In genomic region chr10:112967200-112967599, GRCh38 we compare ENCODE assay signal across 20 cellular contexts. TPM values are rescaled to one million over a fixed set of nuclear protein-coding genes. Genes with fewer than 3 reads are reported as not detected.
DNase-seq lines count a peak whose midpoint lies in the region; ATAC-seq, FAIRE-seq and TF ChIP-seq lines count a peak whose summit lies in the region.
"Had no signal": no experiment of that assay in that cellular context is flagged by ENCODE, and none has a peak within 500 bp of the region (broad histone marks: within the 10 kb centered on the region; RNA-seq: fewer than 3 reads in every experiment).

No MANE protein-coding gene starts in this region.

- peaks cover 34% of the 10 kb centered on the region for H4K20me1 ChIP-seq in osteoblast (ENCODE audit: insufficient read depth, low read length)

- no peak overlapping the region for H3K4me3 ChIP-seq in osteoblast (ENCODE audit: insufficient read depth, low read length)
- H3K4me3 ChIP-seq: BLaER1 treated with 17β-estradiol and CSF1 and Interleukin-3, amounts not matched to agents 10 nM and 100 nM; esophagus muscularis mucosa; thoracic aorta had no signal

- no peak overlapping the region for H3K4me3 Mint-ChIP-seq in T-helper 2 cell treated with Interferon-gamma antibody and Interleukin-4, amounts not matched to agents 5 μg/mL and 100 μg/mL, for 36 hours
- H3K4me3 Mint-ChIP-seq: natural killer cell treated with Interleukin-12 subunit alpha and Interleukin-12 subunit beta and Interleukin-15 and Interleukin-18, amount 100 ng/mL, for 72 hours had no signal

- H3K79me2 ChIP-seq in osteoblast (ENCODE audit: insufficient read depth, low read length) = peaks cover 58% of the 10 kb centered on the region

- H3K27ac Mint-ChIP-seq in T-helper 2 cell treated with Interferon-gamma antibody and Interleukin-4, amounts not matched to agents 5 μg/mL and 100 μg/mL, for 36 hours = no peak overlapping the region
- H3K27ac Mint-ChIP-seq: natural killer cell treated with Interleukin-12 subunit alpha and Interleukin-12 subunit beta and Interleukin-15 and Interleukin-18, amount 100 ng/mL, for 72 hours had no signal

- H3K27me3 Mint-ChIP-seq in T-helper 2 cell treated with Interferon-gamma antibody and Interleukin-4, amounts not matched to agents 5 μg/mL and 100 μg/mL, for 36 hours (ENCODE audit: low read depth) = peaks cover 49% of the 10 kb centered on the region

- no peaks in the 10 kb centered on the region for H3K27me3 ChIP-seq in osteoblast (ENCODE audit: insufficient read depth, low read length)
- H3K27me3 ChIP-seq: BLaER1 treated with 17β-estradiol and CSF1 and Interleukin-3, amounts not matched to agents 10 nM and 100 nM; esophagus muscularis mucosa had no signal

- H3K4me2 ChIP-seq in osteoblast (ENCODE audit: insufficient read depth, low read length) = no peak overlapping the region
- H3K4me2 ChIP-seq: BLaER1 treated with 17β-estradiol and CSF1 and Interleukin-3, amounts not matched to agents 10 nM and 100 nM had no signal

- no peak for TF ChIP-seq CTCF in osteoblast (IDR thresholded peaks at IDR 0.05; ENCODE audit: extremely low read depth, low read depth, low read length)

- H3K27ac ChIP-seq in osteoblast (ENCODE audit: low read depth, low read length) = peak overlapping the region; percentile 34
- H3K27ac ChIP-seq: BLaER1 treated with 17β-estradiol and CSF1 and Interleukin-3, amounts not matched to agents 10 nM and 100 nM; esophagus muscularis mucosa had no signal

- ATAC-seq in esophagus mucosa (peak; percentile 18), GM21447 (IDR thresholded peaks at IDR 0.05; ENCODE audit: unreplicated experiment) (no peak), GM21423 (IDR thresholded peaks at IDR 0.05; ENCODE audit: unreplicated experiment) (no peak)
- ATAC-seq: natural killer cell treated with Interleukin-12 subunit alpha and Interleukin-12 subunit beta and Interleukin-15 and Interleukin-18, amount 100 ng/mL, for 72 hours had no signal

- no peaks in the 10 kb centered on the region for H3K4me1 Mint-ChIP-seq in T-helper 2 cell treated with Interferon-gamma antibody and Interleukin-4, amounts not matched to agents 5 μg/mL and 100 μg/mL, for 36 hours (ENCODE audit: low read depth)

- no peaks in the 10 kb centered on the region for H3K9me3 Mint-ChIP-seq in T-helper 2 cell treated with Interferon-gamma antibody and Interleukin-4, amounts not matched to agents 5 μg/mL and 100 μg/mL, for 36 hours
- H3K9me3 Mint-ChIP-seq: natural killer cell treated with Interleukin-12 subunit alpha and Interleukin-12 subunit beta and Interleukin-15 and Interleukin-18, amount 100 ng/mL, for 72 hours had no signal

- H2AFZ ChIP-seq in osteoblast (ENCODE audit: low read length) = no peak overlapping the region

- peaks cover 5% of the 10 kb centered on the region for H3K36me3 ChIP-seq in osteoblast (ENCODE audit: insufficient read depth, low read length)

- DNase-seq in EH (ENCODE audit: low read depth) (peak; percentile 80), RCC 7860 (ENCODE audit: low spot score) (peak; percentile 70), osteoblast (ENCODE audit: insufficient read length, low spot score, missing footprints) (no peak), NAMALWA (ENCODE audit: low spot score) (no peak)
- DNase-seq in T-helper 2 cell treated with Interferon-gamma antibody and Interleukin-4, amounts not matched to agents 5 μg/mL and 100 μg/mL, for 36 hours (ENCODE audit: low spot score) = no peak
- DNase-seq: activated CD8-positive, alpha-beta memory T cell treated with anti-CD3 and anti-CD28 coated beads for 24 hours; activated effector memory CD4-positive, alpha-beta T cell treated with Interleukin-2 at 50 U/mL for 16 hours; amygdala; NCI-H526; retina; stimulated activated CD4-positive, alpha-beta T cell treated with anti-CD3 and anti-CD28 coated beads, Interleukin-1b, Interleukin-23, amount 100 ng/mL, for 48 hours; T-helper 1 cell had no signal

- no peaks in the 10 kb centered on the region for H3K9me3 ChIP-seq in osteoblast (ENCODE audit: low read depth, low read length)
- H3K9me3 ChIP-seq: esophagus muscularis mucosa, thoracic aorta had no signal

- peaks cover 29% of the 10 kb centered on the region for H3K4me1 ChIP-seq in osteoblast (ENCODE audit: insufficient read depth, low read length)

- no peaks in the 10 kb centered on the region for H3K36me3 Mint-ChIP-seq in T-helper 2 cell treated with Interferon-gamma antibody and Interleukin-4, amounts not matched to agents 5 μg/mL and 100 μg/mL, for 36 hours (ENCODE audit: low read depth)

- peak; percentile 59 for FAIRE-seq in RCC 7860 (lab: Jason Lieb, UNC)
- FAIRE-seq: H54 had no signal

RNA-seq across cellular contexts. Expression of gene TCF7L2, which starts 17.2 kb away (rescaled TPM):
- total RNA-seq in esophagus mucosa (10.8 TPM), osteoblast (9.0 and 10.6 TPM in 2 replicates)

Comparison
In these comparisons a context has a peak if more than half of its experiments do, and no peak if none do; other contexts are left out.
1. DNase-seq: peak in EH (single experiment) and RCC 7860 (single experiment); none in osteoblast (single experiment), T-helper 2 cell treated with Interferon-gamma antibody and Interleukin-4, amounts not matched to agents 5 μg/mL and 100 μg/mL, for 36 hours (single experiment) and NAMALWA (single experiment).